In genomic region chr11:63573881-63574855, GRCh38 we compare ENCODE assay signal across 8 cellular contexts. TPM values are rescaled to one million over a fixed set of nuclear protein-coding genes. Genes with fewer than 3 reads are reported as not detected.
A peak's percentile ranks its signal among the peaks of the same experiment; 100 is the strongest.
DNase-seq lines count a peak whose midpoint lies in the region; ATAC-seq and TF ChIP-seq lines count a peak whose summit lies in the region.

No MANE protein-coding gene starts in this region.

- H3K36me3 Mint-ChIP-seq in CD8-positive, alpha-beta T cell, result peaks cover 3% of the 10 kb centered on the region
- peaks cover 7% of the 10 kb centered on the region for H3K36me3 Mint-ChIP-seq in effector memory CD8-positive, alpha-beta T cell (ENCODE audit: insufficient read depth)
- peaks cover 0 to 10% (median 3%) of the 10 kb centered on the region in 5 donors for H3K36me3 Mint-ChIP-seq in naive thymus-derived CD4-positive, alpha-beta T cell

- no peaks in the 10 kb centered on the region for H3K9me3 Mint-ChIP-seq in CD8-positive, alpha-beta T cell
- no peaks in the 10 kb centered on the region for H3K9me3 Mint-ChIP-seq in effector memory CD8-positive, alpha-beta T cell
- peaks cover 0 to 8% (median 3%) of the 10 kb centered on the region in 11 donors for H3K9me3 Mint-ChIP-seq in naive thymus-derived CD4-positive, alpha-beta T cell

- H3K9me3 ChIP-seq in CD8-positive, alpha-beta T cell (ENCODE audit: low read length), result no peaks in the 10 kb centered on the region
- no peaks in the 10 kb centered on the region for H3K9me3 ChIP-seq in naive thymus-derived CD4-positive, alpha-beta T cell (ENCODE audit: control insufficient read depth in 2 of 3, low read length in 3 of 3)
- H3K9me3 ChIP-seq in aorta (ENCODE audit: control insufficient read depth, low read length), result no peaks in the 10 kb centered on the region

- POLR2A ChIA-PET in CD8-positive, alpha-beta T cell (lab: Charles Lee), result interaction anchor here (0.6 to 3.8 kb wide), 5 partner anchors 9 to 23 kb away, joined by 3 to 15 read pairs (median 4); partner anchors contain the start of gene PLAAT2
- POLR2A ChIA-PET in RWPE1 (lab: Yijun Ruan, JAX; ENCODE audit: low non-redundant PET), result no interaction called here
- POLR2A ChIA-PET in naive thymus-derived CD4-positive, alpha-beta T cell (lab: Charles Lee), result interaction anchor here (0.5 to 3.4 kb wide), 8 partner anchors 8 to 742 kb away, joined by 3 to 23 read pairs (median 4); partner anchors contain the start of genes PLAAT4 and STX5

- H3K4me3 Mint-ChIP-seq in CD8-positive, alpha-beta T cell, result peak overlapping the region; percentile 87
- peak overlapping the region; percentile 72 to 81 for H3K4me3 Mint-ChIP-seq in effector memory CD8-positive, alpha-beta T cell
- H3K4me3 Mint-ChIP-seq in naive thymus-derived CD4-positive, alpha-beta T cell, result peak overlapping the region; percentile 77 to 95 (median 88)

- H3K27ac Mint-ChIP-seq in CD8-positive, alpha-beta T cell, result peak overlapping the region; percentile 90
- peak overlapping the region; percentile 90 to 95 for H3K27ac Mint-ChIP-seq in effector memory CD8-positive, alpha-beta T cell
- H3K27ac Mint-ChIP-seq in naive thymus-derived CD4-positive, alpha-beta T cell, result peak overlapping the region; percentile 81 to 99 (median 93)

- CTCF ChIA-PET in CD8-positive, alpha-beta T cell (lab: Charles Lee), result interaction anchor here (1.0 to 2.3 kb wide), 4 partner anchors 22 to 96 kb away, joined by 3 to 8 read pairs (median 6); no protein-coding TSS in a partner anchor
- CTCF ChIA-PET in RWPE1 (lab: Yijun Ruan, JAX), result no interaction called here
- CTCF ChIA-PET in naive thymus-derived CD4-positive, alpha-beta T cell (lab: Charles Lee), result interaction anchor here (0.9 to 2.9 kb wide), 4 partner anchors 10 to 95 kb away, joined by 3 to 9 read pairs (median 8); partner anchors contain the start of genes PLAAT2 and PLAAT4

- peak overlapping the region; percentile 21 for H3K4me3 ChIP-seq in CD8-positive, alpha-beta T cell (ENCODE audit: low read depth, low read length)
- peak overlapping the region; percentile 43 for H3K4me3 ChIP-seq in naive thymus-derived CD4-positive, alpha-beta T cell (ENCODE audit: low read length)
- no peak overlapping the region for H3K4me3 ChIP-seq in aorta (ENCODE audit: low read length in 2 of 2)

- 77 to 82% methylated on average over 15 of the region's 15 CpGs for WGBS in aorta, 2 donors

- peak in 6 of 7 experiments; percentile 21 to 67 (median 32) for DNase-seq in CD8-positive, alpha-beta T cell
- DNase-seq in RWPE1 (ENCODE audit: low spot score) (peak; percentile 20), aorta (no peak), NCI-H187 treated with DMSO at 0.1 percent for 48 hours (lab: John Stamatoyannopoulos, UW) (no peak), OCI-M2 (lab: John Stamatoyannopoulos, UW; ENCODE audit: unreplicated experiment) (no peak)
- DNase-seq in effector memory CD8-positive, alpha-beta T cell, result peak in 1 of 3 experiments; percentile 26
- DNase-seq in naive thymus-derived CD4-positive, alpha-beta T cell, result peak in 4 of 9 donors; percentile 30 to 41 (median 35)

- peaks cover 29% of the 10 kb centered on the region for H3K4me1 Mint-ChIP-seq in CD8-positive, alpha-beta T cell (ENCODE audit: low read depth)
- peaks cover 17 to 36% of the 10 kb centered on the region in 2 donors for H3K4me1 Mint-ChIP-seq in effector memory CD8-positive, alpha-beta T cell (ENCODE audit: low read depth in 2 of 2)
- peaks cover 18 to 40% (median 30%) of the 10 kb centered on the region in 7 donors for H3K4me1 Mint-ChIP-seq in naive thymus-derived CD4-positive, alpha-beta T cell

- no peak for TF ChIP-seq CTCF in CD8-positive, alpha-beta T cell (IDR thresholded peaks at IDR 0.05)
- no peak for TF ChIP-seq CTCF in RWPE1 (conservative IDR thresholded peaks at IDR 0.05; ENCODE audit: low read depth)

- intact Hi-C loops in CD8-positive, alpha-beta T cell (cut with DNase I, micrococcal nuclease), result loop anchor here in 1 of 2 experiments (2.0 kb wide), 1 partner anchor 95 kb away; no protein-coding TSS in a partner anchor
- intact Hi-C loops in naive thymus-derived CD4-positive, alpha-beta T cell (cut with micrococcal nuclease), result loop anchor here (1.0 to 5.0 kb wide), 7 partner anchors 10 to 95 kb away; partner anchors contain the start of genes PLAAT3 (in 1 of the 2) and PLAAT4 (in 1 of the 2)
- intact Hi-C loops in aorta (cut with DNase I), result loop anchor here in 1 of 2 donors (5.0 kb wide), 1 partner anchor 37 kb away; the partner anchor contains the start of gene PLAAT4

- H3K27ac ChIP-seq in CD8-positive, alpha-beta T cell (ENCODE audit: low read depth, low read length), result peak overlapping the region; percentile 2
- H3K27ac ChIP-seq in RWPE1, result peak overlapping the region; percentile 66
- peak overlapping the region; percentile 33 for H3K27ac ChIP-seq in naive thymus-derived CD4-positive, alpha-beta T cell (ENCODE audit: low read depth, low read length)
- H3K27ac ChIP-seq in aorta (ENCODE audit: low read depth in 1 of 2, low read length in 2 of 2), result no peak overlapping the region

- no peaks in the 10 kb centered on the region for H3K27me3 Mint-ChIP-seq in CD8-positive, alpha-beta T cell (ENCODE audit: low read depth)
- H3K27me3 Mint-ChIP-seq in effector memory CD8-positive, alpha-beta T cell, result no peaks in the 10 kb centered on the region
- peaks cover 0 to 19% (median 0%) of the 10 kb centered on the region in 5 donors for H3K27me3 Mint-ChIP-seq in naive thymus-derived CD4-positive, alpha-beta T cell

- no peaks in the 10 kb centered on the region for H3K27me3 ChIP-seq in CD8-positive, alpha-beta T cell (ENCODE audit: insufficient read depth, low read length)
- H3K27me3 ChIP-seq in naive thymus-derived CD4-positive, alpha-beta T cell (ENCODE audit: control insufficient read depth in 2 of 2, insufficient read depth in 2 of 2, low read length in 2 of 2), result no peaks in the 10 kb centered on the region
- no peaks in the 10 kb centered on the region for H3K27me3 ChIP-seq in aorta (ENCODE audit: control insufficient read depth in 1 of 2, insufficient read depth in 2 of 2, low read length in 1 of 2)

- ATAC-seq in CD8-positive, alpha-beta T cell, result peak; percentile 71
- ATAC-seq in GM21723 (IDR thresholded peaks at IDR 0.05; ENCODE audit: unreplicated experiment), result peak; percentile 66
- peak; percentile 85 for ATAC-seq in effector memory CD8-positive, alpha-beta T cell (replicated peaks)
- peak; percentile 82 for ATAC-seq in naive thymus-derived CD4-positive, alpha-beta T cell
- ATAC-seq in aorta (ENCODE audit: low FRiP score), result peak; percentile 80

- no peaks in the 10 kb centered on the region for H3K36me3 ChIP-seq in CD8-positive, alpha-beta T cell (ENCODE audit: insufficient read depth, low read length)
- no peaks in the 10 kb centered on the region for H3K36me3 ChIP-seq in naive thymus-derived CD4-positive, alpha-beta T cell (ENCODE audit: control insufficient read depth in 2 of 3, insufficient read depth in 3 of 3, low read length in 3 of 3)
- H3K36me3 ChIP-seq in aorta (ENCODE audit: control insufficient read depth in 1 of 2, insufficient read depth in 2 of 2, low read length in 1 of 2), result peaks cover 0 to 1% of the 10 kb centered on the region in 2 donors

- H3K4me1 ChIP-seq in CD8-positive, alpha-beta T cell (ENCODE audit: insufficient read depth, low read length), result peaks cover 14% of the 10 kb centered on the region
- peaks cover 12 to 13% of the 10 kb centered on the region in 2 donors for H3K4me1 ChIP-seq in naive thymus-derived CD4-positive, alpha-beta T cell (ENCODE audit: control insufficient read depth in 2 of 2, insufficient read depth in 2 of 2, low read length in 2 of 2)
- H3K4me1 ChIP-seq in aorta (ENCODE audit: control insufficient read depth in 1 of 2, insufficient read depth in 2 of 2, low read length in 2 of 2), result no peaks in the 10 kb centered on the region

RNA-seq across cellular contexts. Expression of gene PLAAT2, which starts 11.0 kb away (rescaled TPM):
- under 1 TPM in 1 of 2 experiments, not detected in 1; 0.47 TPM for total RNA-seq in CD8-positive, alpha-beta T cell
- under 1 TPM in 1 of 5 experiments, not detected in 4; 0.51 TPM for total RNA-seq in naive thymus-derived CD4-positive, alpha-beta T cell
- not detected for polyA plus RNA-seq in naive thymus-derived CD4-positive, alpha-beta T cell
- total RNA-seq in aorta, result not detected
- 10 to 100 TPM in 1 of 2 donors, under 1 TPM in 1; 0.82 to 30.3 TPM for polyA plus RNA-seq in aorta

RNA-seq across cellular contexts. Expression of gene PLAAT4, which starts 37.6 kb away (rescaled TPM):
- 10 to 100 TPM; 81.9 to 84.0 TPM for total RNA-seq in CD8-positive, alpha-beta T cell
- total RNA-seq in naive thymus-derived CD4-positive, alpha-beta T cell, result 100 to 1,000 TPM in 4 of 5 experiments, 10 to 100 TPM in 1; 96.2 to 170 (median 122) TPM
- polyA plus RNA-seq in naive thymus-derived CD4-positive, alpha-beta T cell, result 100 to 1,000 TPM; 430 to 468 TPM
- total RNA-seq in aorta, result 10 to 100 TPM; 12.4 to 39.8 TPM
- polyA plus RNA-seq in aorta, result 10 to 100 TPM; 33.1 to 54.3 TPM

RNA-seq across cellular contexts. Expression of gene PLAAT3, which starts 40.1 kb away (rescaled TPM):
- total RNA-seq in CD8-positive, alpha-beta T cell, result 1 to 10 TPM; 5.0 to 5.9 TPM
- 10 to 100 TPM in 1 of 5 experiments, 1 to 10 TPM in 3, under 1 TPM in 1; 0.92 to 10.3 (median 2.0) TPM for total RNA-seq in naive thymus-derived CD4-positive, alpha-beta T cell
- polyA plus RNA-seq in naive thymus-derived CD4-positive, alpha-beta T cell, result 1 to 10 TPM; 1.9 to 4.8 TPM
- total RNA-seq in aorta, result 10 to 100 TPM; 52.5 to 62.6 TPM
- 10 to 100 TPM; 47.2 to 69.5 TPM for polyA plus RNA-seq in aorta

Comparison
In these comparisons a context has a peak if more than half of its experiments do, and no peak if none do; other contexts are left out.
1. DNase-seq: peak in CD8-positive, alpha-beta T cell (6 of 7) and RWPE1 (single experiment); none in aorta (0 of 2), NCI-H187 treated with DMSO at 0.1 percent for 48 hours (single experiment) and OCI-M2 (single experiment).
2. H3K27ac ChIP-seq: peak in CD8-positive, alpha-beta T cell (single experiment), RWPE1 (single experiment) and naive thymus-derived CD4-positive, alpha-beta T cell (single experiment); none in aorta (0 of 2).
3. H3K4me3 ChIP-seq: peak in CD8-positive, alpha-beta T cell (single experiment) and naive thymus-derived CD4-positive, alpha-beta T cell (single experiment); none in aorta (0 of 2).
4. RNA of gene PLAAT3, which starts 40.1 kb away (total RNA-seq): 52.5 to 62.6 TPM in aorta; 5.0 to 5.9 TPM in CD8-positive, alpha-beta T cell and 0.92 to 10.3 TPM in naive thymus-derived CD4-positive, alpha-beta T cell; every median in the first group is over 4 times any median in the second.
5. Peak in every context shown above with its lines, with median percentiles within 50 percentile points of each other: ATAC-seq, H3K27ac Mint-ChIP-seq and H3K4me3 Mint-ChIP-seq.